1 cellular context compared by ENCODE assay signal in the genomic region with DNA sequence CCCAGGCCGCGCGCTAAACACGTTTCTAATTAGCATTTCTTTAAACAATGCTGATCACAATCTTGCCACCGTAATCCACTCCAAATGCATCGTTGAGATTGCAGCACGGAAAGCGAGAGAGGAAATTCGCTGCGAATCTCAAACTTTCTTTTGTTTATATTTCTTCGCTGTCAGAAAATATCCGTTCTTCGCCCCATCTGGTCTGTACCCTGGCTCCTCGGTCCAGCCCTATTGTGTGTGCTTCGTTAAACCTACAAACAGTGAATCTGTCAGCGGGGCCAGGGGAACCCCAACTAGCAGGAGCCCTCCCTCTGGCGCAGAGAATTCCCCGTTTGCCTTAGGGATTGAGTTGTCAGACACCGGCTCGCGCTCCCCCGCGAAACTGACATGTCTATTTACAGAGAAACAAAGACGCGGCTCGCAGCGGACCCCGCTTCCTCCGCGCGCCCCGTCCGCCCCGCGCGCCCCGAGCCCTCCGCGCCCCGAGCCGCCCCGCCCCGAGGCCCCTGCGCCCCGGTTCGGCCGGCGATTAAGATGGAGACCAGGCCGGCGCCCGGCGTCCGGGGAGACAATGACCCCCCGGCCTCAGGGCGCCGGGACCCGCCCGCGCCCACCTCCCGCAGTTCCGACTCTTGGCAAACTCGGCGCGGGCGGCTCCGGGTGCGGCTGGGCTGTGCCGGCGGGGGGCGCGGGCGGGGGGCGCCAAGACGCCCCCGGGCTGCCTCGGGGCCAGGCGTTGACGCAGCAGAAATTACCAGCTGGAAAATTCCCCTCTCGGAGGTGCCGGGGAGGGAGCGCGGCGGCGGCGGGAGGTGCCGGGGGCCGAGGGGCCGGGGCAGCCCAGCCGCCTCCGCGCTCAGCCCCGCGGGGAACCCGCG.
TF ChIP-seq lines count a peak whose summit lies in the region.

No MANE protein-coding gene starts in this region.

TF ChIP-seq in K562, 482 proteins besides CTCF, POLR2A, EP300 and RAD21:
- peak; percentile 40; the same call in 1 of the 2 replicates for TF ChIP-seq BMI1 (IDR thresholded peaks at IDR 0.05; ENCODE audit: low read length)
- TF ChIP-seq SREBF1 (IDR thresholded peaks at IDR 0.05; ENCODE audit: borderline replicate concordance, low read depth, low read length) = no peak
- no peak for TF ChIP-seq EGR1 (conservative IDR thresholded peaks at IDR 0.05)
- TF ChIP-seq L3MBTL2 (IDR thresholded peaks at IDR 0.05) = no peak
- no peak for TF ChIP-seq MECOM (CRISPR knock-in tag; IDR thresholded peaks at IDR 0.05)
- no peak for TF ChIP-seq TAF15 (IDR thresholded peaks at IDR 0.05; ENCODE audit: low read depth, low read length)
- TF ChIP-seq KDM5B (IDR thresholded peaks at IDR 0.05; ENCODE audit: insufficient replicate concordance, low read depth, low read length) = no peak
- TF ChIP-seq PHF8 (IDR thresholded peaks at IDR 0.05; ENCODE audit: borderline replicate concordance, low read length) = peak; percentile 4; the same call in 1 of the 2 replicates
- TF ChIP-seq SOX6 (IDR thresholded peaks at IDR 0.05) = peak; percentile 40; the same call in 1 of the 2 replicates
- TF ChIP-seq ERF (CRISPR knock-in tag; IDR thresholded peaks at IDR 0.05) = no peak
- TF ChIP-seq, protein P1, sequence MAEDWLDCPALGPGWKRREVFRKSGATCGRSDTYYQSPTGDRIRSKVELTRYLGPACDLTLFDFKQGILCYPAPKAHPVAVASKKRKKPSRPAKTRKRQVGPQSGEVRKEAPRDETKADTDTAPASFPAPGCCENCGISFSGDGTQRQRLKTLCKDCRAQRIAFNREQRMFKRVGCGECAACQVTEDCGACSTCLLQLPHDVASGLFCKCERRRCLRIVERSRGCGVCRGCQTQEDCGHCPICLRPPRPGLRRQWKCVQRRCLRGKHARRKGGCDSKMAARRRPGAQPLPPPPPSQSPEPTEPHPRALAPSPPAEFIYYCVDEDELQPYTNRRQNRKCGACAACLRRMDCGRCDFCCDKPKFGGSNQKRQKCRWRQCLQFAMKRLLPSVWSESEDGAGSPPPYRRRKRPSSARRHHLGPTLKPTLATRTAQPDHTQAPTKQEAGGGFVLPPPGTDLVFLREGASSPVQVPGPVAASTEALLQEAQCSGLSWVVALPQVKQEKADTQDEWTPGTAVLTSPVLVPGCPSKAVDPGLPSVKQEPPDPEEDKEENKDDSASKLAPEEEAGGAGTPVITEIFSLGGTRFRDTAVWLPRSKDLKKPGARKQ (CRISPR knock-in tag; IDR thresholded peaks at IDR 0.05) = peak; percentile 80; the same call in 1 of the 2 replicates
- TF ChIP-seq EZH2 (IDR thresholded peaks at IDR 0.05; ENCODE audit: borderline replicate concordance, low read depth, low read length) = 0 out of 2 replicates have a peak, but pooled peaks have one; percentile 63
- no peak for TF ChIP-seq MED1 (CRISPR knock-in tag; IDR thresholded peaks at IDR 0.05; ENCODE audit: borderline replicate concordance)
- TF ChIP-seq TCF7 (IDR thresholded peaks at IDR 0.05; ENCODE audit: borderline replicate concordance) = no peak
- TF ChIP-seq RBM39 (optimal IDR thresholded peaks at IDR 0.05; ENCODE audit: low read depth, low read length) = no peak
- no peak for TF ChIP-seq HNRNPL (IDR thresholded peaks at IDR 0.05; ENCODE audit: low read depth, low read length)
- no peak for TF ChIP-seq ZNF507 (tag; conservative IDR thresholded peaks at IDR 0.05)
- peak; percentile 94 for TF ChIP-seq ZBTB7A (IDR thresholded peaks at IDR 0.05; ENCODE audit: borderline replicate concordance, control insufficient read depth, low read depth, low read length)
